ENCODE assay signal across 3 cellular contexts in genomic region chr15:57809285-57809684, GRCh38.
DNase-seq lines count a peak whose midpoint lies in the region; ATAC-seq, FAIRE-seq and TF ChIP-seq lines count a peak whose summit lies in the region.
"Not testable (repeated sequence)": the region's sequence is repeated elsewhere in the genome, so short reads cannot be mapped to it uniquely, and the experiment has no call there.

No MANE protein-coding gene starts in this region.

- H3K79me2 ChIP-seq in K562 (ENCODE audit: control insufficient read depth, insufficient read depth, low read length) = not testable (repeated sequence)

- 32% methylated on average over 7 of the region's 7 CpGs for WGBS in K562 (ENCODE audit: insufficient coverage, low coverage, missing lambda C conversion rate)

- H3K9me3 ChIP-seq in HEK293 (ENCODE audit: control insufficient read depth, insufficient read depth, low read depth, low read length); K562 (replicated peaks; ENCODE audit: control insufficient read depth, insufficient read depth, low read depth, low read length): not testable (repeated sequence)

- TF ChIP-seq POLR2A in K562 (conservative IDR thresholded peaks at IDR 0.05) = not testable (repeated sequence)

- in situ Hi-C loops in K562 (cut with MboI) = not testable (repeated sequence)

- POLR2A ChIA-PET in HEK293 (lab: Yijun Ruan, JAX) = not testable (repeated sequence)
- POLR2A ChIA-PET in K562 (lab: Yijun Ruan, JAX) = interaction anchor here (1.0 kb wide), 1 partner anchor 184 kb away, joined by 3 read pairs; no protein-coding TSS in a partner anchor

- peaks cover 0 to 11% of the 10 kb centered on the region in 2 experiments; a peak in 2 of 5 replicates for H3K27me3 ChIP-seq in K562 (ENCODE audit: control insufficient read depth in 2 of 2, insufficient read depth in 2 of 2, low read length in 2 of 2)

- not testable (repeated sequence) for H3K27ac ChIP-seq in HEK293 (ENCODE audit: extremely low read depth, low read depth, low read length); K562 (ENCODE audit: extremely low read depth, low read depth, low read length)

- H3K36me3 ChIP-seq in HEK293 (ENCODE audit: control insufficient read depth in 2 of 2, insufficient read depth in 1 of 2, low read length in 2 of 2); K562 (ENCODE audit: control insufficient read depth, insufficient read depth, low read length): not testable (repeated sequence)

- not testable (repeated sequence) for H3K4me3 ChIP-seq in HEK293 (ENCODE audit: low read depth, low read length); K562

- H3K9me1 ChIP-seq in K562 (ENCODE audit: control insufficient read depth, insufficient read depth, low read length) = not testable (repeated sequence)

- not testable (repeated sequence) for TF ChIP-seq EP300 in K562 (IDR thresholded peaks at IDR 0.05; ENCODE audit: low read length)

- TF ChIP-seq RAD21 in K562 (CRISPR knock-in tag; conservative IDR thresholded peaks at IDR 0.05 in 1 of 2, IDR thresholded peaks at IDR 0.05 in 1 of 2) = not testable (repeated sequence)

- not testable (repeated sequence) for DNase-seq in K562 (ENCODE audit: extremely low read depth in 1 of 4, low spot score in 3 of 4); urothelium cell line (ENCODE audit: low spot score)

- not testable (repeated sequence) for H3K9ac ChIP-seq in K562 (ENCODE audit: insufficient read depth in 1 of 2, low read depth in 2 of 2, low read length in 2 of 2)

- intact Hi-C loops in K562 (cut with micrococcal nuclease) = not testable (repeated sequence)

- BruUV-seq in K562 (replicated peaks; lab: Mats Ljungman, UMichigan) = not testable (repeated sequence)

- H2AFZ ChIP-seq in K562 (ENCODE audit: low read depth, low read length) = not testable (repeated sequence)

- not testable (repeated sequence) for FAIRE-seq in K562 (lab: Jason Lieb, UNC)
- FAIRE-seq in urothelium cell line (lab: Jason Lieb, UNC) = peak; percentile 90

- H3K4me1 ChIP-seq in HEK293 (ENCODE audit: control insufficient read depth, insufficient read depth, low read length); K562 (replicated peaks in 1 of 2; ENCODE audit: control insufficient read depth in 2 of 2, insufficient read depth in 2 of 2, low read length in 2 of 2): not testable (repeated sequence)

- CTCF ChIA-PET in HEK293 (lab: Yijun Ruan, JAX); K562 (lab: Yijun Ruan, JAX; ENCODE audit: low intra/inter-chr PET ratio): not testable (repeated sequence)

- not testable (repeated sequence) for H4K20me1 ChIP-seq in K562 (replicated peaks; ENCODE audit: control insufficient read depth, insufficient read depth, low read length)

- not testable (repeated sequence) for ATAC-seq in K562

- H3K4me2 ChIP-seq in K562 (ENCODE audit: insufficient read depth, low read length) = not testable (repeated sequence)

- not testable (repeated sequence) for TF ChIP-seq CTCF in HEK293 (tag by site-specific recombination; IDR thresholded peaks at IDR 0.05); K562 (IDR thresholded peaks at IDR 0.05 in 2 of 3, conservative IDR thresholded peaks at IDR 0.05 in 1 of 3; ENCODE audit: insufficient read depth in 2 of 3, low read depth in 1 of 3, low read length in 3 of 3)

TF ChIP-seq in HEK293, 187 proteins besides CTCF, POLR2A, EP300 and RAD21:
- TF ChIP-seq ZNF146 (tag by site-specific recombination; IDR thresholded peaks at IDR 0.05) = peak; percentile 84

TF ChIP-seq in K562, 482 proteins besides CTCF, POLR2A, EP300 and RAD21:
- TF ChIP-seq ZNF146 (CRISPR knock-in tag; IDR thresholded peaks at IDR 0.05; ENCODE audit: unreplicated experiment) = peak; percentile 86
